Comparison of ENCODE assay signal across 7 cellular contexts in the genomic region with DNA sequence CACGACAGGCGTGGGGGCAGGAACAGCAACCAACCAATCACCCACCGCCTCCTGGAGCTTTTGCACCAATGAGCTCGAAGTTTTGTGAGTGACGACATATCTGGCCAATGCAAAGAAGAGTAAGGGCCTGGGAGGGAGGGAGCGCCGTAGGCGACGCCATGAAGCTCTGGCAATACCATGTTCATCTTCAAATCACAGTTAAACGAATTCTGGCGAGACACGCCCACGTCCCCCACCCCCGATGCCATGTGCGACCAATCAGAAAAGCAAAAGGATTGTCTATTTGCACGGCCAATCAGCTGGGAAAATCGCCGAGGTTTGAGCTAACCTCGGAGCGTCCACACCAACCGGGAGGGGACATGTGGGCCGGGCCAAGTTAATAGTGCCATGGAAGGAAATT. TPM values are rescaled to one million over a fixed set of nuclear protein-coding genes. Genes with fewer than 3 reads are reported as not detected.
DNase-seq lines count a peak whose midpoint lies in the region; ATAC-seq lines count a peak whose summit lies in the region.
"Not testable (repeated sequence)": the region's sequence is repeated elsewhere in the genome, so short reads cannot be mapped to it uniquely, and the experiment has no call there.

A gene (minus strand): TSS at position 12 of the 400 bp plus-strand sequence. CDS start 3,369 bp downstream, outside the sequence.

- not testable (repeated sequence) for H3K4me3 Mint-ChIP-seq in effector memory CD8-positive, alpha-beta T cell

- ATAC-seq in GM19395 (IDR thresholded peaks at IDR 0.05; ENCODE audit: unreplicated experiment) = peak; percentile 91
- peak; percentile 71 for ATAC-seq in HG02970 (IDR thresholded peaks at IDR 0.05; ENCODE audit: low FRiP score, unreplicated experiment)
- ATAC-seq in effector memory CD8-positive, alpha-beta T cell (replicated peaks) = peak; percentile 94

- DNase-seq in RPMI7951 (ENCODE audit: low read depth); myocyte (ENCODE audit: low read depth): not testable (repeated sequence)
- DNase-seq in activated T-cell treated with anti-CD3 and anti-CD28 coated beads for 4 hours = peak; percentile 90
- DNase-seq in effector memory CD8-positive, alpha-beta T cell = peak; percentile 86 to 91 (median 86)
- peak; percentile 78 to 87 (median 83) for DNase-seq in stimulated activated CD4-positive, alpha-beta T cell treated with anti-CD3 and anti-CD28 coated beads, TNF-alpha, amount 100 ng/mL, for 24 hours (ENCODE audit: low read depth in 3 of 3)

- H3K27me3 Mint-ChIP-seq in effector memory CD8-positive, alpha-beta T cell = not testable (repeated sequence)

- H3K4me1 Mint-ChIP-seq in effector memory CD8-positive, alpha-beta T cell (ENCODE audit: low read depth in 2 of 2) = not testable (repeated sequence)

- H3K9me3 Mint-ChIP-seq in effector memory CD8-positive, alpha-beta T cell = not testable (repeated sequence)

- H3K27ac Mint-ChIP-seq in effector memory CD8-positive, alpha-beta T cell = not testable (repeated sequence)

- not testable (repeated sequence) for H3K36me3 Mint-ChIP-seq in effector memory CD8-positive, alpha-beta T cell (ENCODE audit: insufficient read depth)

RNA-seq across cellular contexts. Expression of the gene that starts here (rescaled TPM):
- total RNA-seq in RPMI7951 (2014; rRNA removed; shearing (Covaris generic)) = 13.1 and 18.1 TPM in 2 replicates
- total RNA-seq in myocyte = 10.2 and 17.7 TPM in 2 replicates
- polyA plus RNA-seq in myocyte (2012) = 10.7 TPM
